In the genomic region with DNA sequence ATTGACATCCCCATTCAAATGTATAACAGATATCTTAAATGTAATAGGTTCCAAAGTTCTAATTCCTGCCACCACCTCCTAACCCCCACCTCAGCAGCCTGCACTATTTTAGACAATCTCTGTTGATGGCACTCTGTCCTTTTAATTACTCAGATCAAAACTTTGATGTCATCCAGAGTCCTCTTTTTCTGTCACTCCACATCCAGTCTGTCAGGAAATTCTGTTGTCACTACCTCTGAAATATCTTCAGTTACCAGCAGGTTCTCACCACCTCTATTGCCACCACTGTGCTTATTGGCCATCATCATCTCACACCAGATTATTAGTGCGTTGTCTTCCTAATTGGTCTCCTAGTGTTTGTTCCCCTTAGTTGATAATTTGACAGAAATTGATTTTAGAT, we compare ENCODE assay signal across 25 cellular contexts.
"Had no signal": no experiment of that assay in that cellular context is flagged by ENCODE, and none has a peak within 500 bp of the region (broad histone marks: within the 10 kb centered on the region; RNA-seq: fewer than 3 reads in every experiment).

No MANE protein-coding gene starts in this region.

- DNase-seq: activated CD4-positive, alpha-beta T cell treated with anti-CD3 and anti-CD28 coated beads, Interleukin-2, amount 10 ng/mL, durations not matched to agents 24 days and 14 days; activated CD4-positive, CD25-positive, alpha-beta regulatory T cell; activated CD8-positive, alpha-beta T cell treated with anti-CD3 and anti-CD28 coated beads, Interleukin-2, amount 10 ng/mL, durations not matched to agents 7 days and 5 days; activated effector memory CD4-positive, alpha-beta T cell treated with anti-CD3 and anti-CD28 coated beads, Interleukin-2, amount 50 U/mL, for 16 hours; activated naive CD4-positive, alpha-beta T cell treated with anti-CD3 and anti-CD28 coated beads, Interleukin-2, amount 50 U/mL, for 16 hours; anterior cingulate cortex; body of pancreas; caudate nucleus; dermis blood vessel endothelial cell; effector memory CD4-positive, alpha-beta T cell; heart left ventricle; islet precursor cell; left colon; mucosa of descending colon; nephron progenitor cell; right cardiac atrium; stimulated activated CD4-positive, alpha-beta T cell treated with anti-CD3 and anti-CD28 coated beads, Interleukin-12 subunit alpha, Interleukin-12 subunit beta, amount 100 ng/mL, for 4 hours; stimulated activated CD4-positive, alpha-beta T cell treated with anti-CD3 and anti-CD28 coated beads, Interleukin-4, amount 100 ng/mL, for 4 hours; stomach; SW 1271; T-helper 17 cell; transverse colon had no signal

- H3K79me2 ChIP-seq: parathyroid adenoma had no signal

- ATAC-seq: activated CD8-positive, alpha-beta T cell treated with anti-CD3 and anti-CD28 coated beads, Interleukin-2, amount 10 ng/mL, durations not matched to agents 7 days and 5 days; body of pancreas; heart left ventricle; left colon; mucosa of descending colon; right cardiac atrium; T-helper 17 cell had no signal

- H3K27ac Mint-ChIP-seq: activated CD4-positive, alpha-beta T cell treated with anti-CD3 and anti-CD28 coated beads, Interleukin-2, amount 10 ng/mL, durations not matched to agents 24 days and 14 days; activated CD8-positive, alpha-beta T cell treated with anti-CD3 and anti-CD28 coated beads, Interleukin-2, amount 10 ng/mL, durations not matched to agents 7 days and 5 days; nephron progenitor cell had no signal

- H3K9me3 Mint-ChIP-seq: activated CD4-positive, alpha-beta T cell treated with anti-CD3 and anti-CD28 coated beads, Interleukin-2, amount 10 ng/mL, durations not matched to agents 24 days and 14 days had no signal

- H2AFZ ChIP-seq: parathyroid adenoma had no signal

- H3K4me1 ChIP-seq: body of pancreas, esophagus muscularis mucosa, heart left ventricle, parathyroid adenoma, stomach, transverse colon had no signal

- H3K4me3 ChIP-seq: body of pancreas, esophagus muscularis mucosa, heart left ventricle, mucosa of descending colon, stomach, transverse colon, vagina had no signal

- H3K36me3 ChIP-seq: esophagus muscularis mucosa, heart left ventricle, transverse colon, vagina had no signal

- H3K9ac ChIP-seq: parathyroid adenoma had no signal

- H3K4me3 Mint-ChIP-seq: activated CD4-positive, alpha-beta T cell treated with anti-CD3 and anti-CD28 coated beads, Interleukin-2, amount 10 ng/mL, durations not matched to agents 24 days and 14 days; activated CD8-positive, alpha-beta T cell treated with anti-CD3 and anti-CD28 coated beads, Interleukin-2, amount 10 ng/mL, durations not matched to agents 7 days and 5 days; nephron progenitor cell; T-helper 17 cell had no signal

- H3K27ac ChIP-seq: body of pancreas, esophagus muscularis mucosa, heart left ventricle, parathyroid adenoma, stomach, transverse colon, vagina had no signal

- H3K27me3 Mint-ChIP-seq: activated CD4-positive, alpha-beta T cell treated with anti-CD3 and anti-CD28 coated beads, Interleukin-2, amount 10 ng/mL, durations not matched to agents 24 days and 14 days; T-helper 17 cell had no signal

- H3K4me1 Mint-ChIP-seq: activated CD4-positive, alpha-beta T cell treated with anti-CD3 and anti-CD28 coated beads, Interleukin-2, amount 10 ng/mL, durations not matched to agents 24 days and 14 days; nephron progenitor cell had no signal

- H3K27me3 ChIP-seq: body of pancreas, esophagus muscularis mucosa, heart left ventricle, stomach, transverse colon, vagina had no signal
